Comparison of ENCODE assay signal across 20 cellular contexts in genomic region chr14:58912287-58912686, GRCh38.
DNase-seq lines count a peak whose midpoint lies in the region; ATAC-seq, FAIRE-seq and TF ChIP-seq lines count a peak whose summit lies in the region.
"Had no signal": no experiment of that assay in that cellular context is flagged by ENCODE, and none has a peak within 500 bp of the region (broad histone marks: within the 10 kb centered on the region; RNA-seq: fewer than 3 reads in every experiment).

No MANE protein-coding gene starts in this region.

- H3K4me2 ChIP-seq in HepG2 (ENCODE audit: low read depth, low read length): no peak overlapping the region
- H3K4me2 ChIP-seq in GM12878 (ENCODE audit: control insufficient read depth, insufficient read depth): no peak overlapping the region
- no peak overlapping the region for H3K4me2 ChIP-seq in keratinocyte (ENCODE audit: control insufficient read depth, extremely low read depth, insufficient read depth, low read depth, low read length)

- H3K9ac ChIP-seq in HepG2 (ENCODE audit: insufficient read depth, low read depth, low read length) (no peak overlapping the region), GM12878 (ENCODE audit: control insufficient read depth, insufficient read depth, low read length) (no peak overlapping the region), keratinocyte (ENCODE audit: control insufficient read depth, extremely low read depth, insufficient read depth, low read length) (no peak overlapping the region)

- 0% methylated on average over 6 of the region's 6 CpGs for WGBS in HepG2 (ENCODE audit: low lambda C conversion rate)
- WGBS in right lobe of liver (ENCODE audit: insufficient coverage, low coverage, low lambda C conversion rate, missing lambda C conversion rate): 54% methylated on average over 6 of the region's 6 CpGs
- 31% methylated on average over 6 of the region's 6 CpGs for WGBS in GM12878 (ENCODE audit: insufficient coverage, insufficient replicate concordance, low lambda C conversion rate, missing lambda C conversion rate)

- H3K4me1 ChIP-seq in HepG2 (ENCODE audit: insufficient read depth, low read length) (no peaks in the 10 kb centered on the region), right lobe of liver (no peaks in the 10 kb centered on the region), GM12878 (ENCODE audit: control insufficient read depth, insufficient read depth, low read length) (no peaks in the 10 kb centered on the region), keratinocyte (ENCODE audit: control insufficient read depth, extremely low read depth, insufficient read depth, low read length) (no peaks in the 10 kb centered on the region)
- H3K4me1 ChIP-seq: Caco-2 had no signal

- dilution Hi-C loops in keratinocyte (cut with MboI; ENCODE audit: extremely low pct_ligation_motif_present, low sequenced_read_pairs): no loop called here

- POLR2A ChIA-PET in HepG2 (lab: Yijun Ruan, JAX): no interaction called here
- POLR2A ChIA-PET in GM12878 (lab: Charles Lee): no interaction called here

- no peaks in the 10 kb centered on the region for H3K79me2 ChIP-seq in HepG2 (ENCODE audit: insufficient read depth, low read length)
- no peaks in the 10 kb centered on the region for H3K79me2 ChIP-seq in GM12878 (ENCODE audit: control insufficient read depth, insufficient read depth, low read length)
- no peaks in the 10 kb centered on the region for H3K79me2 ChIP-seq in keratinocyte (ENCODE audit: control insufficient read depth, insufficient read depth, low read length)

- H3K36me3 ChIP-seq in HepG2 (replicated peaks in 1 of 2; ENCODE audit: control insufficient read depth in 1 of 2, insufficient read depth in 2 of 2, low read length in 2 of 2): no peaks in the 10 kb centered on the region
- no peaks in the 10 kb centered on the region for H3K36me3 ChIP-seq in right lobe of liver
- H3K36me3 ChIP-seq in GM12878 (ENCODE audit: control insufficient read depth in 2 of 2, insufficient read depth in 2 of 2, low read length in 1 of 2): no peaks in the 10 kb centered on the region
- H3K36me3 ChIP-seq in keratinocyte (ENCODE audit: control insufficient read depth in 2 of 2, extremely low read depth in 1 of 2, insufficient read depth in 2 of 2, low read length in 2 of 2): no peaks in the 10 kb centered on the region

- no peak for ATAC-seq in HepG2
- no peak for ATAC-seq in right lobe of liver
- ATAC-seq in GM12878: no peak
- ATAC-seq: HCT116 had no signal

- no peak for TF ChIP-seq RAD21 in HepG2 (CRISPR knock-in tag; IDR thresholded peaks at IDR 0.05)
- TF ChIP-seq RAD21 in GM12878 (IDR thresholded peaks at IDR 0.05; ENCODE audit: insufficient read depth, low read depth, low read length): no peak

- TF ChIP-seq CTCF in HepG2 (CRISPR knock-in tag; IDR thresholded peaks at IDR 0.05): no peak
- no peak for TF ChIP-seq CTCF in right lobe of liver (IDR thresholded peaks at IDR 0.05)
- TF ChIP-seq CTCF in GM12878 (IDR thresholded peaks at IDR 0.05 in 2 of 3, conservative IDR thresholded peaks at IDR 0.05 in 1 of 3; ENCODE audit: control insufficient read depth in 2 of 3, extremely low read depth in 1 of 3, insufficient read depth in 1 of 3, low read depth in 3 of 3, low read length in 3 of 3): no peak
- no peak for TF ChIP-seq CTCF in keratinocyte (optimal IDR thresholded peaks at IDR 0.05 in 1 of 3, IDR thresholded peaks at IDR 0.05 in 1 of 3, conservative IDR thresholded peaks at IDR 0.05 in 1 of 3; ENCODE audit: extremely low read depth in 1 of 3, insufficient read depth in 2 of 3, low read length in 3 of 3)

- SMC1A ChIA-PET in GM12878 (lab: Charles Lee; ENCODE audit: uncharacterized antibody, unreplicated experiment): interaction anchor here (0.7 to 1.8 kb wide), 3 partner anchors 15 to 141 kb away, joined by 3 to 6 read pairs (median 3); no protein-coding TSS in a partner anchor

- no peak for DNase-seq in HepG2 (ENCODE audit: low spot score)
- DNase-seq in right lobe of liver: no peak
- DNase-seq in GM12878 (ENCODE audit: low read depth, low spot score): no peak
- peak; percentile 17 for DNase-seq in keratinocyte (ENCODE audit: low read depth, low spot score)
- no peak for DNase-seq in SHP77 treated with DMSO at 0.1 percent for 48 hours (lab: John Stamatoyannopoulos, UW)
- no peak for DNase-seq in GM19240 (ENCODE audit: insufficient read length, low spot score)
- no peak for DNase-seq in activated naive CD4-positive, alpha-beta T cell treated with anti-CD3 and anti-CD28 coated beads, Interleukin-2, amount 50 U/mL, for 16 hours
- DNase-seq: ACHN; AML-193; Caco-2; CD4-positive, alpha-beta T cell; GOT3; H7; HFFc6 had no signal

- H2AFZ ChIP-seq in HepG2 (ENCODE audit: low read length) (no peak overlapping the region), GM12878 (ENCODE audit: control insufficient read depth, low read depth, low read length) (no peak overlapping the region), keratinocyte (ENCODE audit: control insufficient read depth, low read length) (no peak overlapping the region)

- intact Hi-C loops in HepG2 (cut with micrococcal nuclease; ENCODE audit: unreplicated experiment): no loop called here
- intact Hi-C loops in right lobe of liver (cut with DNase I): no loop called here
- intact Hi-C loops in GM12878 (cut with micrococcal nuclease; ENCODE audit: unreplicated experiment): no loop called here

- BruUV-seq in HepG2 (replicated peaks; lab: Mats Ljungman, UMichigan): no TSS peak
- no TSS peak for BruUV-seq in GM12878 (replicated peaks; lab: Mats Ljungman, UMichigan)

- CTCF ChIA-PET in HepG2 (lab: Yijun Ruan, JAX; ENCODE audit: low intra/inter-chr PET ratio, low total read pairs): no interaction called here
- CTCF ChIA-PET in GM12878 (lab: Yijun Ruan, JAX): no interaction called here

- RAD21 ChIA-PET in GM12878 (lab: Charles Lee; ENCODE audit: unreplicated experiment): no interaction called here

- no peak for TF ChIP-seq EP300 in HepG2 (IDR thresholded peaks at IDR 0.05; ENCODE audit: low read depth in 2 of 2, low read length in 2 of 2)
- TF ChIP-seq EP300 in HepG2 (CRISPR knock-in tag; IDR thresholded peaks at IDR 0.05; ENCODE audit: borderline replicate concordance): no peak
- TF ChIP-seq EP300 in GM12878 (IDR thresholded peaks at IDR 0.05; ENCODE audit: borderline replicate concordance in 1 of 2, control insufficient read depth in 1 of 2, low read depth in 2 of 2, low read length in 2 of 2): no peak

- H3K4me3 ChIP-seq in HepG2 (replicated peaks in 1 of 3; ENCODE audit: insufficient read depth in 1 of 3, low read depth in 2 of 3, low read length in 3 of 3): no peak overlapping the region
- H3K4me3 ChIP-seq in right lobe of liver: no peak overlapping the region
- H3K4me3 ChIP-seq in GM12878: no peak overlapping the region
- no peak overlapping the region for H3K4me3 ChIP-seq in keratinocyte (ENCODE audit: control insufficient read depth in 2 of 3, extremely low read depth in 1 of 3, insufficient read depth in 2 of 3, low read depth in 1 of 3, low read length in 3 of 3)

- FAIRE-seq in HepG2 (lab: Jason Lieb, UNC): no peak
- peak; percentile 27 for FAIRE-seq in GM12878 (lab: Jason Lieb, UNC)
- no peak for FAIRE-seq in keratinocyte (lab: Jason Lieb, UNC)
- FAIRE-seq: D721Med, G401.6, GM12892, GM18507 had no signal

- no peak overlapping the region for H3K27ac ChIP-seq in HepG2 (ENCODE audit: extremely low read length, insufficient read depth, low read length)
- H3K27ac ChIP-seq in right lobe of liver: no peak overlapping the region
- H3K27ac ChIP-seq in GM12878 (ENCODE audit: control insufficient read depth, insufficient read depth): no peak overlapping the region
- H3K27ac ChIP-seq in keratinocyte (ENCODE audit: control insufficient read depth, insufficient read depth, low read length): no peak overlapping the region
- H3K27ac ChIP-seq: C4-2B had no signal

- in situ Hi-C loops in HepG2 (cut with HindIII; ENCODE audit: extremely low pct_ligation_motif_present, low pct_unique_long_range_greater_than_20kb) (no loop called here), GM12878 (cut with MboI) (no loop called here)

- H3K9me3 ChIP-seq in HepG2 (ENCODE audit: low read length): no peaks in the 10 kb centered on the region
- no peaks in the 10 kb centered on the region for H3K9me3 ChIP-seq in right lobe of liver
- H3K9me3 ChIP-seq in GM12878 (replicated peaks; ENCODE audit: control insufficient read depth, insufficient read depth, low read length): no peaks in the 10 kb centered on the region
- no peaks in the 10 kb centered on the region for H3K9me3 ChIP-seq in keratinocyte (ENCODE audit: control insufficient read depth, low read depth, low read length)
- H3K9me3 ChIP-seq: Caco-2 had no signal

- TF ChIP-seq POLR2A in HepG2 (IDR thresholded peaks at IDR 0.05; ENCODE audit: insufficient read depth in 1 of 2, low read depth in 2 of 2, low read length in 2 of 2) (no peak), right lobe of liver (IDR thresholded peaks at IDR 0.05) (no peak), GM12878 (IDR thresholded peaks at IDR 0.05; ENCODE audit: low read depth, low read length) (no peak)

- no peaks in the 10 kb centered on the region for H3K9me1 ChIP-seq in keratinocyte (ENCODE audit: control insufficient read depth, extremely low read depth, insufficient read depth, low read length)

- no peaks in the 10 kb centered on the region; a peak in 1 of 5 replicates for H3K27me3 ChIP-seq in HepG2 (ENCODE audit: control insufficient read depth in 1 of 2, insufficient read depth in 2 of 2, low read length in 2 of 2)
- no peaks in the 10 kb centered on the region for H3K27me3 ChIP-seq in right lobe of liver
- no peaks in the 10 kb centered on the region for H3K27me3 ChIP-seq in GM12878 (replicated peaks in 1 of 2; ENCODE audit: control insufficient read depth in 2 of 2, insufficient read depth in 2 of 2, low read length in 1 of 2)
- H3K27me3 ChIP-seq in keratinocyte (ENCODE audit: control insufficient read depth, extremely low read depth, insufficient read depth, low read length): no peaks in the 10 kb centered on the region

- H4K20me1 ChIP-seq in HepG2 (ENCODE audit: insufficient read depth, low read length) (no peaks in the 10 kb centered on the region), GM12878 (ENCODE audit: control insufficient read depth, insufficient read depth) (no peaks in the 10 kb centered on the region), keratinocyte (ENCODE audit: control insufficient read depth, extremely low read depth, insufficient read depth, low read length) (no peaks in the 10 kb centered on the region)

TF ChIP-seq in HepG2, 621 proteins besides CTCF, POLR2A, EP300 and RAD21:
- TF ChIP-seq CREB1 (IDR thresholded peaks at IDR 0.05) (0 out of 2 replicates have a peak, but pooled peaks have one; percentile 19), CREB1 (CRISPR knock-in tag; IDR thresholded peaks at IDR 0.05) (no peak), ZNF251 (CRISPR knock-in tag; IDR thresholded peaks at IDR 0.05) (no peak)

TF ChIP-seq in GM12878, 131 proteins besides CTCF, POLR2A, EP300 and RAD21 (continues in another document):
- TF ChIP-seq HCFC1 (IDR thresholded peaks at IDR 0.05; ENCODE audit: low read length): no peak
- TF ChIP-seq FOXM1 (IDR thresholded peaks at IDR 0.05; ENCODE audit: low read depth, low read length): no peak
- peak; percentile 63 to 75; a peak in 3 of 4 replicates for TF ChIP-seq BHLHE40 (IDR thresholded peaks at IDR 0.05; ENCODE audit: borderline replicate concordance in 1 of 2, low read depth in 2 of 2, low read length in 1 of 2)
- no peak for TF ChIP-seq HDAC2 (IDR thresholded peaks at IDR 0.05)

Comparison
In these comparisons a context has a peak if more than half of its experiments do, and no peak if none do; other contexts are left out.
1. Of the 75 proteins assayed by ChIP-seq in both HepG2 and GM12878: peak only in HepG2: none; only in GM12878: BHLHE40; in both: none; in neither: 73; mixed calls (peak in some experiments, not most) for 1.